In genomic region chr10:3468919-3469638, GRCh38 we compare ENCODE assay signal across 8 cellular contexts.
DNase-seq lines count a peak whose midpoint lies in the region; ATAC-seq and TF ChIP-seq lines count a peak whose summit lies in the region.

No MANE protein-coding gene starts in this region.

- H3K27me3 Mint-ChIP-seq in activated naive CD8-positive, alpha-beta T cell: peaks cover 9% of the 10 kb centered on the region
- H3K27me3 Mint-ChIP-seq in activated naive CD8-positive, alpha-beta T cell treated with anti-CD3 and anti-CD28 coated beads for 36 hours: peaks cover 16% of the 10 kb centered on the region
- H3K27me3 Mint-ChIP-seq in osteocyte (ENCODE audit: unreplicated experiment): no peaks in the 10 kb centered on the region

- TF ChIP-seq CTCF in osteocyte (IDR thresholded peaks at IDR 0.05): no peak

- peak overlapping the region; percentile 12 for H3K27ac Mint-ChIP-seq in activated naive CD8-positive, alpha-beta T cell
- no peak overlapping the region for H3K27ac Mint-ChIP-seq in activated naive CD8-positive, alpha-beta T cell treated with anti-CD3 and anti-CD28 coated beads for 36 hours
- peak overlapping the region; percentile 98 for H3K27ac Mint-ChIP-seq in osteocyte (ENCODE audit: unreplicated experiment)

- peak overlapping the region; percentile 64; the same call in 1 of the 2 replicates for H3K27ac ChIP-seq in SK-N-MC

- ATAC-seq in esophagus mucosa (peak; percentile 79), HG03097 (IDR thresholded peaks at IDR 0.05; ENCODE audit: low FRiP score, unreplicated experiment) (no peak)

- no peaks in the 10 kb centered on the region for H3K36me3 ChIP-seq in SK-N-MC (ENCODE audit: insufficient read depth, low read length)

- H3K4me1 Mint-ChIP-seq in activated naive CD8-positive, alpha-beta T cell (ENCODE audit: low read depth): peaks cover 35% of the 10 kb centered on the region
- H3K4me1 Mint-ChIP-seq in activated naive CD8-positive, alpha-beta T cell treated with anti-CD3 and anti-CD28 coated beads for 36 hours: peaks cover 32% of the 10 kb centered on the region
- peaks cover 50% of the 10 kb centered on the region for H3K4me1 Mint-ChIP-seq in osteocyte (ENCODE audit: unreplicated experiment)

- peak overlapping the region; percentile 38 for H3K4me3 Mint-ChIP-seq in activated naive CD8-positive, alpha-beta T cell
- no peak overlapping the region for H3K4me3 Mint-ChIP-seq in activated naive CD8-positive, alpha-beta T cell treated with anti-CD3 and anti-CD28 coated beads for 36 hours
- peak overlapping the region; percentile 68 for H3K4me3 Mint-ChIP-seq in osteocyte (ENCODE audit: unreplicated experiment)

- no peak for DNase-seq in activated naive CD8-positive, alpha-beta T cell treated with anti-CD3 and anti-CD28 coated beads for 36 hours
- DNase-seq in SK-N-MC (ENCODE audit: low read depth, low spot score) (no peak), osteocyte (ENCODE audit: extremely low spot score, unreplicated experiment) (no peak), DMS153 treated with DMSO at 0.1 percent for 48 hours (lab: John Stamatoyannopoulos, UW; ENCODE audit: unreplicated experiment) (no peak)
- no peak for DNase-seq in stimulated activated CD8-positive, alpha-beta memory T cell treated with anti-CD3 and anti-CD28 coated beads, Interleukin-4, amount 100 ng/mL, for 48 hours

- no peaks in the 10 kb centered on the region for H3K36me3 Mint-ChIP-seq in activated naive CD8-positive, alpha-beta T cell
- no peaks in the 10 kb centered on the region for H3K36me3 Mint-ChIP-seq in activated naive CD8-positive, alpha-beta T cell treated with anti-CD3 and anti-CD28 coated beads for 36 hours
- peaks cover 2% of the 10 kb centered on the region for H3K36me3 Mint-ChIP-seq in osteocyte (ENCODE audit: unreplicated experiment)

- H3K9me3 Mint-ChIP-seq in activated naive CD8-positive, alpha-beta T cell (ENCODE audit: low read depth): no peaks in the 10 kb centered on the region
- no peaks in the 10 kb centered on the region for H3K9me3 Mint-ChIP-seq in activated naive CD8-positive, alpha-beta T cell treated with anti-CD3 and anti-CD28 coated beads for 36 hours
- H3K9me3 Mint-ChIP-seq in osteocyte (ENCODE audit: unreplicated experiment): no peaks in the 10 kb centered on the region

- no peak overlapping the region for H3K4me3 ChIP-seq in SK-N-MC

- H3K9me3 ChIP-seq in SK-N-MC (ENCODE audit: low read depth, low read length): no peaks in the 10 kb centered on the region

- H3K9ac ChIP-seq in SK-N-MC (ENCODE audit: insufficient read length): no peak overlapping the region
